In the genomic region with DNA sequence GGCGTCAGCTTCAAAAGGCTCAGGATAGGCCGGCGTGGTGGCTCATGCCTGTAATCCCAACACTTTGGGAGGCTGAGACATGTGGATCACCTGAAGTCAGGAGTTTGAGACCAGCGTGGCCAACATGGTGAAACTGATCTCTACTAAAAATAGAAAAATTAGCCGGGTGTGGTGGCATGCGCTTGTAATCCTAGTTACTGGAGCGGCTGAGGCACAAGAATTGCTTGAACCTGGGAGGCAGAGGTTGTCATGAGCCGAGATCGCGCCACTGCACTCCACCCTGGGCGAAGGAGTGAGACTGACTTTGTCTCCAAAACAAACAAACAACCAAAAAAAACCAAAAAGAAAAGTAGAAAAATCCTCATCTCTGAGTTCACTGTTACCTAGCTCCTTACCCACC, we compare ENCODE assay signal across 15 cellular contexts. TPM values are rescaled to one million over a fixed set of nuclear protein-coding genes. Genes with fewer than 3 reads are reported as not detected.
"Had no signal": no experiment of that assay in that cellular context is flagged by ENCODE, and none has a peak within 500 bp of the region (broad histone marks: within the 10 kb centered on the region; RNA-seq: fewer than 3 reads in every experiment).

No MANE protein-coding gene starts in this region.

RNA-seq across cellular contexts. Expression of a gene that starts 3.4 kb away (rescaled TPM):
- total RNA-seq: activated B cell treated with CpG ODN at 0.5 μM for 24 hours; activated CD4-positive, alpha-beta memory T cell treated with anti-CD3 and anti-CD28 coated beads for 36 hours; activated CD4-positive, alpha-beta memory T cell treated with anti-CD3 and anti-CD28 coated beads, Interleukin-2, amount 10 ng/mL, durations not matched to agents 7 days and 5 days; activated CD4-positive, alpha-beta T cell treated with anti-CD3 and anti-CD28 coated beads for 36 hours; activated CD4-positive, alpha-beta T cell treated with anti-CD3 and anti-CD28 coated beads, Interleukin-2, amount 10 ng/mL, durations not matched to agents 24 days and 14 days; activated CD4-positive, alpha-beta T cell treated with anti-CD3 and anti-CD28 coated beads, Interleukin-2, amount 10 ng/mL, durations not matched to agents 7 days and 5 days; activated CD8-positive, alpha-beta memory T cell treated with anti-CD3 and anti-CD28 coated beads for 36 hours; activated CD8-positive, alpha-beta memory T cell treated with anti-CD3 and anti-CD28 coated beads, Interleukin-2, amount 10 ng/mL, durations not matched to agents 7 days and 5 days; activated CD8-positive, alpha-beta T cell treated with anti-CD3 and anti-CD28 coated beads for 36 hours; activated CD8-positive, alpha-beta T cell treated with anti-CD3 and anti-CD28 coated beads, Interleukin-2, amount 10 ng/mL, durations not matched to agents 7 days and 5 days; T-cell; T-helper 1 cell treated with Interleukin-12 subunit alpha and Interleukin-12 subunit beta and Interleukin-4 antibody, amounts not matched to agents 30 ng/mL and 1 ng/mL, for 36 hours; T-helper 17 cell; T-helper 2 cell treated with Interferon-gamma antibody and Interleukin-4, amounts not matched to agents 100 ng/mL and 5 ng/mL, for 36 hours had no signal

RNA-seq across cellular contexts. Expression of a gene that starts 11.3 kb away (rescaled TPM):
- total RNA-seq: activated B cell treated with CpG ODN at 0.5 μM for 24 hours; activated CD4-positive, alpha-beta memory T cell treated with anti-CD3 and anti-CD28 coated beads for 36 hours; activated CD4-positive, alpha-beta memory T cell treated with anti-CD3 and anti-CD28 coated beads, Interleukin-2, amount 10 ng/mL, durations not matched to agents 7 days and 5 days; activated CD4-positive, alpha-beta T cell treated with anti-CD3 and anti-CD28 coated beads for 36 hours; activated CD4-positive, alpha-beta T cell treated with anti-CD3 and anti-CD28 coated beads, Interleukin-2, amount 10 ng/mL, durations not matched to agents 24 days and 14 days; activated CD4-positive, alpha-beta T cell treated with anti-CD3 and anti-CD28 coated beads, Interleukin-2, amount 10 ng/mL, durations not matched to agents 7 days and 5 days; activated CD8-positive, alpha-beta memory T cell treated with anti-CD3 and anti-CD28 coated beads for 36 hours; activated CD8-positive, alpha-beta memory T cell treated with anti-CD3 and anti-CD28 coated beads, Interleukin-2, amount 10 ng/mL, durations not matched to agents 7 days and 5 days; activated CD8-positive, alpha-beta T cell treated with anti-CD3 and anti-CD28 coated beads for 36 hours; activated CD8-positive, alpha-beta T cell treated with anti-CD3 and anti-CD28 coated beads, Interleukin-2, amount 10 ng/mL, durations not matched to agents 7 days and 5 days; T-cell; T-helper 1 cell treated with Interleukin-12 subunit alpha and Interleukin-12 subunit beta and Interleukin-4 antibody, amounts not matched to agents 30 ng/mL and 1 ng/mL, for 36 hours; T-helper 2 cell treated with Interferon-gamma antibody and Interleukin-4, amounts not matched to agents 100 ng/mL and 5 ng/mL, for 36 hours; WTC11 had no signal

RNA-seq across cellular contexts. Expression of a gene that starts 11.6 kb away (rescaled TPM):
- total RNA-seq: activated B cell treated with CpG ODN at 0.5 μM for 24 hours; activated CD4-positive, alpha-beta memory T cell treated with anti-CD3 and anti-CD28 coated beads for 36 hours; activated CD4-positive, alpha-beta memory T cell treated with anti-CD3 and anti-CD28 coated beads, Interleukin-2, amount 10 ng/mL, durations not matched to agents 7 days and 5 days; activated CD4-positive, alpha-beta T cell treated with anti-CD3 and anti-CD28 coated beads for 36 hours; activated CD4-positive, alpha-beta T cell treated with anti-CD3 and anti-CD28 coated beads, Interleukin-2, amount 10 ng/mL, durations not matched to agents 24 days and 14 days; activated CD4-positive, alpha-beta T cell treated with anti-CD3 and anti-CD28 coated beads, Interleukin-2, amount 10 ng/mL, durations not matched to agents 7 days and 5 days; activated CD8-positive, alpha-beta memory T cell treated with anti-CD3 and anti-CD28 coated beads for 36 hours; activated CD8-positive, alpha-beta memory T cell treated with anti-CD3 and anti-CD28 coated beads, Interleukin-2, amount 10 ng/mL, durations not matched to agents 7 days and 5 days; activated CD8-positive, alpha-beta T cell treated with anti-CD3 and anti-CD28 coated beads for 36 hours; activated CD8-positive, alpha-beta T cell treated with anti-CD3 and anti-CD28 coated beads, Interleukin-2, amount 10 ng/mL, durations not matched to agents 7 days and 5 days; T-cell; T-helper 1 cell treated with Interleukin-12 subunit alpha and Interleukin-12 subunit beta and Interleukin-4 antibody, amounts not matched to agents 30 ng/mL and 1 ng/mL, for 36 hours; T-helper 2 cell treated with Interferon-gamma antibody and Interleukin-4, amounts not matched to agents 100 ng/mL and 5 ng/mL, for 36 hours; WTC11 had no signal

RNA-seq across cellular contexts. Expression of a gene that starts 25.9 kb away (rescaled TPM):
- total RNA-seq: activated B cell treated with CpG ODN at 0.5 μM for 24 hours; activated CD4-positive, alpha-beta memory T cell treated with anti-CD3 and anti-CD28 coated beads for 36 hours; activated CD4-positive, alpha-beta memory T cell treated with anti-CD3 and anti-CD28 coated beads, Interleukin-2, amount 10 ng/mL, durations not matched to agents 7 days and 5 days; activated CD4-positive, alpha-beta T cell treated with anti-CD3 and anti-CD28 coated beads for 36 hours; activated CD4-positive, alpha-beta T cell treated with anti-CD3 and anti-CD28 coated beads, Interleukin-2, amount 10 ng/mL, durations not matched to agents 24 days and 14 days; activated CD4-positive, alpha-beta T cell treated with anti-CD3 and anti-CD28 coated beads, Interleukin-2, amount 10 ng/mL, durations not matched to agents 7 days and 5 days; activated CD8-positive, alpha-beta memory T cell treated with anti-CD3 and anti-CD28 coated beads for 36 hours; activated CD8-positive, alpha-beta memory T cell treated with anti-CD3 and anti-CD28 coated beads, Interleukin-2, amount 10 ng/mL, durations not matched to agents 7 days and 5 days; activated CD8-positive, alpha-beta T cell treated with anti-CD3 and anti-CD28 coated beads for 36 hours; activated CD8-positive, alpha-beta T cell treated with anti-CD3 and anti-CD28 coated beads, Interleukin-2, amount 10 ng/mL, durations not matched to agents 7 days and 5 days; T-cell; T-helper 1 cell treated with Interleukin-12 subunit alpha and Interleukin-12 subunit beta and Interleukin-4 antibody, amounts not matched to agents 30 ng/mL and 1 ng/mL, for 36 hours; T-helper 17 cell; T-helper 2 cell treated with Interferon-gamma antibody and Interleukin-4, amounts not matched to agents 100 ng/mL and 5 ng/mL, for 36 hours; WTC11 had no signal

RNA-seq across cellular contexts. Expression of a gene that starts 33.5 kb away (rescaled TPM):
- total RNA-seq: activated B cell treated with CpG ODN at 0.5 μM for 24 hours; activated CD4-positive, alpha-beta memory T cell treated with anti-CD3 and anti-CD28 coated beads, Interleukin-2, amount 10 ng/mL, durations not matched to agents 7 days and 5 days; activated CD4-positive, alpha-beta T cell treated with anti-CD3 and anti-CD28 coated beads, Interleukin-2, amount 10 ng/mL, durations not matched to agents 24 days and 14 days; activated CD4-positive, alpha-beta T cell treated with anti-CD3 and anti-CD28 coated beads, Interleukin-2, amount 10 ng/mL, durations not matched to agents 7 days and 5 days; activated CD8-positive, alpha-beta memory T cell treated with anti-CD3 and anti-CD28 coated beads for 36 hours; activated CD8-positive, alpha-beta memory T cell treated with anti-CD3 and anti-CD28 coated beads, Interleukin-2, amount 10 ng/mL, durations not matched to agents 7 days and 5 days; activated CD8-positive, alpha-beta T cell treated with anti-CD3 and anti-CD28 coated beads for 36 hours; activated CD8-positive, alpha-beta T cell treated with anti-CD3 and anti-CD28 coated beads, Interleukin-2, amount 10 ng/mL, durations not matched to agents 7 days and 5 days; T-cell; T-helper 1 cell treated with Interleukin-12 subunit alpha and Interleukin-12 subunit beta and Interleukin-4 antibody, amounts not matched to agents 30 ng/mL and 1 ng/mL, for 36 hours; T-helper 17 cell; T-helper 2 cell treated with Interferon-gamma antibody and Interleukin-4, amounts not matched to agents 100 ng/mL and 5 ng/mL, for 36 hours; WTC11 had no signal
